Comparison of ENCODE assay signal across 16 cellular contexts in the genomic region with DNA sequence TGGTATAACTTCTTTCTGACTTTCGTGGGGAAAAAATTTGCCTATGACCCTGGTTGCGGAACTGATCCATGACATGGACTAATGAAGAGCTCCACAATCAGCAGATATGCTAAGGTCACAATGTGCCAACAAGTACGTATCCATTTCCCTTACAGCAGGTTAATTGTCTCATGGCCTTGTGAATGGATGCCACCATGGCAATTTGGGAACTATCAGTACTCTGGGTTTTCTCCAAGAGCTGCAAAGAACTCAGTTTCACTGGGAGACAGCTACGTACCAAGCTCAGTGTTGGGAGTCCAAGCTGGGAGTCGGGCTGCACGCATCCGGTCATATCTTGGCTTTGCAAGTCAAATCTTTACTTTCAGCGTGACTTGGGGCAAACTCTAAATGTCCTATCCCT.
DNase-seq lines count a peak whose midpoint lies in the region; ATAC-seq, FAIRE-seq and TF ChIP-seq lines count a peak whose summit lies in the region.
"Had no signal": no experiment of that assay in that cellular context is flagged by ENCODE, and none has a peak within 500 bp of the region (broad histone marks: within the 10 kb centered on the region; RNA-seq: fewer than 3 reads in every experiment).

No MANE protein-coding gene starts in this region.

- H2AK5ac ChIP-seq in IMR-90 (ENCODE audit: low read depth, low read length) (no peak overlapping the region), H1 (ENCODE audit: low read depth, low read length) (no peak overlapping the region)

- H3K27me3 ChIP-seq in IMR-90 (ENCODE audit: control insufficient read depth, insufficient read depth, low read length): no peaks in the 10 kb centered on the region
- no peaks in the 10 kb centered on the region for H3K27me3 ChIP-seq in H1 (replicated peaks in 1 of 4; ENCODE audit: control insufficient read depth in 3 of 4, extremely low read depth in 1 of 4, insufficient read depth in 3 of 4, low read length in 3 of 4)
- H3K27me3 ChIP-seq in small intestine (ENCODE audit: control insufficient read depth in 2 of 2, insufficient read depth in 2 of 2, low read length in 2 of 2): no peaks in the 10 kb centered on the region

- in situ Hi-C loops in IMR-90 (cut with MboI; ENCODE audit: low sequenced_read_pairs): no loop called here

- POLR2A ChIA-PET in IMR-90 (lab: Charles Lee; ENCODE audit: unreplicated experiment): no interaction called here
- POLR2A ChIA-PET in H1 (lab: Charles Lee; ENCODE audit: partially characterized antibody): no interaction called here

- 0 out of 4 replicates have a peak, but pooled peaks cover 0 to 3% of the 10 kb centered on the region in 2 experiments for H3K79me2 ChIP-seq in H1 (ENCODE audit: control insufficient read depth in 1 of 2, insufficient read depth in 2 of 2, low read length in 2 of 2)

- H3K9ac ChIP-seq in IMR-90 (ENCODE audit: low read depth, low read length) (no peak overlapping the region), H1 (replicated peaks in 1 of 4; ENCODE audit: extremely low read depth in 1 of 4, low read depth in 3 of 4, low read length in 3 of 4) (no peak overlapping the region)

- H2BK12ac ChIP-seq in H1 (ENCODE audit: low read depth, low read length): no peak overlapping the region

- H4K91ac ChIP-seq in IMR-90 (ENCODE audit: insufficient read depth, low read depth, low read length) (no peak overlapping the region; the same call in 1 of the 2 replicates), H1 (replicated peaks; ENCODE audit: insufficient read length, low read length) (no peak overlapping the region)

- H2BK5ac ChIP-seq in IMR-90 (ENCODE audit: low read depth, low read length, poor library complexity, severe bottlenecking) (no peak overlapping the region), H1 (ENCODE audit: low read depth, low read length) (no peak overlapping the region)

- H3K23me2 ChIP-seq in H1 (ENCODE audit: low read depth, low read length): peaks cover 3% of the 10 kb centered on the region; the same call in 1 of the 2 replicates

- H3K14ac ChIP-seq in IMR-90 (replicated peaks; ENCODE audit: low read depth, low read length) (no peak overlapping the region), H1 (ENCODE audit: insufficient read length) (no peak overlapping the region)

- H4K8ac ChIP-seq in IMR-90 (ENCODE audit: low read depth in 2 of 2, low read length in 2 of 2): no peak overlapping the region
- H4K8ac ChIP-seq in H1 (ENCODE audit: extremely low read depth, insufficient read depth, low read length): no peak overlapping the region

- TF ChIP-seq EP300 in H1 (IDR thresholded peaks at IDR 0.05; ENCODE audit: borderline replicate concordance in 1 of 2, low read depth in 2 of 2, low read length in 2 of 2): no peak

- H3K36me3 ChIP-seq in IMR-90 (ENCODE audit: control insufficient read depth, insufficient read depth, low read length) (no peaks in the 10 kb centered on the region), H1 (ENCODE audit: control insufficient read depth in 2 of 4, insufficient read depth in 4 of 4, low read length in 3 of 4) (no peaks in the 10 kb centered on the region), small intestine (ENCODE audit: control insufficient read depth in 2 of 2, insufficient read depth in 2 of 2, low read length in 2 of 2) (no peaks in the 10 kb centered on the region)

- H4K5ac ChIP-seq in IMR-90 (ENCODE audit: low read depth, low read length) (no peak overlapping the region), H1 (ENCODE audit: insufficient read length, low read depth, low read length) (no peak overlapping the region)

- H3K9me3 ChIP-seq in IMR-90 (ENCODE audit: control insufficient read depth, insufficient read depth, low read length) (no peaks in the 10 kb centered on the region), H1 (ENCODE audit: insufficient read depth in 2 of 2, low read depth in 1 of 2, low read length in 1 of 2) (no peaks in the 10 kb centered on the region), small intestine (ENCODE audit: control insufficient read depth, low read depth) (no peaks in the 10 kb centered on the region)

- H2BK15ac ChIP-seq in IMR-90 (ENCODE audit: low read depth, low read length) (peak overlapping the region; percentile 42; the same call in 1 of the 3 replicates), H1 (ENCODE audit: low read length) (no peak overlapping the region)

- H3K4me1 ChIP-seq in IMR-90 (ENCODE audit: control insufficient read depth, insufficient read depth, low read length) (peaks cover 3% of the 10 kb centered on the region; the same call in 1 of the 2 replicates), H1 (replicated peaks in 1 of 4; ENCODE audit: control insufficient read depth in 3 of 4, insufficient read depth in 4 of 4, low read length in 3 of 4) (peaks cover 0 to 14% (median 6%) of the 10 kb centered on the region in 4 experiments; a peak in 6 of 7 replicates), small intestine (ENCODE audit: control insufficient read depth in 2 of 2, insufficient read depth in 1 of 2, low read depth in 1 of 2, low read length in 1 of 2) (no peaks in the 10 kb centered on the region)

- H3K4ac ChIP-seq in IMR-90 (ENCODE audit: low read depth, low read length): no peak overlapping the region
- no peak overlapping the region for H3K4ac ChIP-seq in H1 (replicated peaks; ENCODE audit: insufficient read length, low read depth, low read length)

- TF ChIP-seq RAD21 in IMR-90 (IDR thresholded peaks at IDR 0.05; ENCODE audit: low read length): no peak
- no peak for TF ChIP-seq RAD21 in H1 (IDR thresholded peaks at IDR 0.05 in 1 of 2, conservative IDR thresholded peaks at IDR 0.05 in 1 of 2; ENCODE audit: low read depth in 2 of 2, low read length in 2 of 2)

- intact Hi-C loops in IMR-90 (cut with micrococcal nuclease): no loop called here

- H2AFZ ChIP-seq in IMR-90 (replicated peaks; ENCODE audit: low read length, poor library complexity) (no peak overlapping the region), H1 (ENCODE audit: low read length) (no peak overlapping the region)

- no peak for ATAC-seq in IMR-90 (ENCODE audit: low read depth)
- no peak for ATAC-seq in GM21528 (IDR thresholded peaks at IDR 0.05; ENCODE audit: low FRiP score, unreplicated experiment)

- dilution Hi-C loops in IMR-90 (cut with HindIII; ENCODE audit: low sequenced_read_pairs, unreplicated experiment): no loop called here

- no peak overlapping the region for H3K4me2 ChIP-seq in IMR-90 (ENCODE audit: low read depth, low read length)
- H3K4me2 ChIP-seq in H1 (ENCODE audit: insufficient read depth in 1 of 2, low read depth in 2 of 2, low read length in 2 of 2): no peak overlapping the region

- H3K79me1 ChIP-seq in IMR-90 (ENCODE audit: low read depth in 1 of 2, low read length in 2 of 2): no peaks in the 10 kb centered on the region
- H3K79me1 ChIP-seq in H1 (ENCODE audit: low read depth, low read length): peaks cover 3% of the 10 kb centered on the region; the same call in 1 of the 2 replicates

- H3K56ac ChIP-seq in IMR-90 (ENCODE audit: extremely low read depth, insufficient read depth, low read length) (no peak overlapping the region), H1 (replicated peaks; ENCODE audit: insufficient read length, low read depth, low read length) (no peak overlapping the region)

- no peak for FAIRE-seq in H1 (lab: Jason Lieb, UNC)
- FAIRE-seq in small intestine (lab: Jason Lieb, UNC): no peak
- FAIRE-seq: G401.6, GM12892 had no signal

- no peak for TF ChIP-seq POLR2A in IMR-90 (IDR thresholded peaks at IDR 0.05; ENCODE audit: low read depth, low read length)
- TF ChIP-seq POLR2A in H1 (IDR thresholded peaks at IDR 0.05; ENCODE audit: control extremely low read depth in 1 of 2, low read depth in 2 of 2, low read length in 2 of 2): no peak

- H2BK20ac ChIP-seq in IMR-90 (ENCODE audit: low read depth, low read length) (no peak overlapping the region), H1 (ENCODE audit: low read length) (no peak overlapping the region)

- no peak overlapping the region for H3K27ac ChIP-seq in IMR-90 (ENCODE audit: insufficient read depth, low read length)
- no peak overlapping the region for H3K27ac ChIP-seq in H1 (ENCODE audit: low read depth, low read length)
- H3K27ac ChIP-seq in small intestine (ENCODE audit: low read depth in 1 of 2, low read length in 1 of 2): no peak overlapping the region

- H3K9me1 ChIP-seq in IMR-90 (ENCODE audit: insufficient read depth, low read length): peaks cover 4% of the 10 kb centered on the region; the same call in 1 of the 2 replicates

- CTCF ChIA-PET in IMR-90 (lab: Yijun Ruan, JAX): interaction anchor here (0.6 kb wide), 1 partner anchor 245 kb away, joined by 3 read pairs; no protein-coding TSS in a partner anchor
- CTCF ChIA-PET in H1 (lab: Charles Lee; ENCODE audit: partially characterized antibody): interaction anchor here (0.7 to 1.5 kb wide), 2 partner anchors 18 to 22 kb away, joined by 4 to 5 read pairs; no protein-coding TSS in a partner anchor

- H3K23ac ChIP-seq in IMR-90 (ENCODE audit: low read depth, low read length) (no peak overlapping the region), H1 (ENCODE audit: insufficient read length) (peak overlapping the region; percentile 3)

- H4K20me1 ChIP-seq in IMR-90 (ENCODE audit: insufficient read depth, low read length) (no peaks in the 10 kb centered on the region), H1 (replicated peaks in 1 of 2; ENCODE audit: control insufficient read depth in 1 of 2, insufficient read depth in 2 of 2, low read length in 2 of 2) (peaks cover 0 to 3% of the 10 kb centered on the region in 2 experiments)

- no TSS peak for BruUV-seq in IMR-90 (replicated peaks; lab: Mats Ljungman, UMichigan)

- H3K4me3 ChIP-seq in IMR-90 (ENCODE audit: insufficient read depth, low read depth, low read length): no peak overlapping the region
- no peak overlapping the region for H3K4me3 ChIP-seq in H1 (ENCODE audit: extremely low read depth in 1 of 4, insufficient read depth in 2 of 4, low read depth in 3 of 4, low read length in 4 of 4)
- H3K4me3 ChIP-seq in small intestine (ENCODE audit: low read depth in 1 of 2, low read length in 2 of 2): no peak overlapping the region

- TF ChIP-seq CTCF in IMR-90 (conservative IDR thresholded peaks at IDR 0.05; ENCODE audit: low read depth, low read length) (no peak), H1 (IDR thresholded peaks at IDR 0.05; ENCODE audit: control extremely low read depth in 1 of 3, insufficient read depth in 1 of 3, low read depth in 1 of 3, low read length in 3 of 3) (no peak)

- H2AK9ac ChIP-seq in IMR-90 (replicated peaks; ENCODE audit: low read depth, low read length, poor library complexity): no peak overlapping the region

- 100% methylated on average over 4 of the region's 8 CpGs; no CpG with 5 or more reads in 1 of the 2 experiments for WGBS in IMR-90 (ENCODE audit: extremely low coverage in 2 of 2, insufficient read length in 1 of 2), 2 experiments
- WGBS in H1 (ENCODE audit: extremely low coverage in 1 of 2, insufficient coverage in 1 of 2, insufficient read length in 1 of 2, insufficient replicate concordance in 2 of 2, low coverage in 1 of 2, low lambda C conversion rate in 2 of 2, missing lambda C conversion rate in 1 of 2), 2 experiments: 89% methylated on average over 8 of the region's 8 CpGs; no CpG with 5 or more reads in 1 of the 2 experiments
- 93 to 96% (median 96%) methylated on average over 8 of the region's 8 CpGs for WGBS in small intestine, 3 donors

- DNase-seq in IMR-90: no peak
- DNase-seq in NCI-H526 treated with DMSO at 0.1 percent for 48 hours (lab: John Stamatoyannopoulos, UW): peak; percentile 59
- no peak for DNase-seq in H1 (ENCODE audit: low read depth in 1 of 2, low spot score in 2 of 2)
- no peak for DNase-seq in small intestine
- no peak for DNase-seq in medulla oblongata (ENCODE audit: extremely low spot score)
- DNase-seq: Calu3; CD4-positive, alpha-beta memory T cell; COR-L47; DMS53; DMS79 treated with DMSO at 0.1 percent for 48 hours; GOT3; H7; HCEC 1CT had no signal

- H3K18ac ChIP-seq in IMR-90 (ENCODE audit: low read depth, low read length): no peak overlapping the region
- no peak overlapping the region for H3K18ac ChIP-seq in H1 (ENCODE audit: extremely low read depth, low read length)

- H2BK120ac ChIP-seq in IMR-90 (ENCODE audit: low read depth, low read length) (no peak overlapping the region), H1 (replicated peaks; ENCODE audit: low read depth, low read length) (no peak overlapping the region)
